36 cellular contexts compared by ENCODE assay signal in genomic region chr3:15229262-15229661, GRCh38.
"Had no signal": no experiment of that assay in that cellular context is flagged by ENCODE, and none has a peak within 500 bp of the region (broad histone marks: within the 10 kb centered on the region; RNA-seq: fewer than 3 reads in every experiment).

No MANE protein-coding gene starts in this region.

- H3K4me3 ChIP-seq: MG63 had no signal

- H3K9me3 ChIP-seq: MG63 had no signal

- H3K27me3 ChIP-seq: MG63 had no signal

- DNase-seq: Karpas-422, Kasumi-1, MG63, MM.1S, MV-4-11, NCI-H1048, NCI-H1092, NCI-H1092 treated with DMSO at 0.1 percent for 48 hours, NCI-H1105, NCI-H1105 treated with DMSO at 0.1 percent for 48 hours, NCI-H1417, NCI-H1417 treated with DMSO at 0.1 percent for 48 hours, NCI-H1436, NCI-H1436 treated with DMSO at 0.1 percent for 48 hours, NCI-H146, NCI-H1694, NCI-H1694 treated with DMSO at 0.1 percent for 48 hours, NCI-H187, NCI-H187 treated with DMSO at 0.1 percent for 48 hours, NCI-H1930, NCI-H2029, NCI-H2029 treated with DMSO at 0.1 percent for 48 hours, NCI-H2081, NCI-H2081 treated with DMSO at 0.1 percent for 48 hours, NCI-H2107, NCI-H2171, NCI-H2171 treated with DMSO at 0.1 percent for 48 hours, NCI-H2227 treated with DMSO at 0.1 percent for 48 hours, NCI-H226, NCI-H345, NCI-H446, NCI-H446 treated with DMSO at 0.1 percent for 48 hours, NCI-H510A, NCI-H510A treated with DMSO at 0.1 percent for 48 hours, NCI-H524, NCI-H524 treated with DMSO at 0.1 percent for 48 hours had no signal
